In genomic region chr12:62259993-62260732, GRCh38 we compare ENCODE assay signal across 8 cellular contexts. TPM values are rescaled to one million over a fixed set of nuclear protein-coding genes. Genes with fewer than 3 reads are reported as not detected.
DNase-seq lines count a peak whose midpoint lies in the region; ATAC-seq and TF ChIP-seq lines count a peak whose summit lies in the region.

USP15 (plus strand) TSS chr12:62260404; CDS start chr12:62260415, 11 bp downstream.

- peak within 1 kb of the TSS; percentile 87 for H3K4me3 Mint-ChIP-seq in activated CD4-positive, alpha-beta T cell treated with anti-CD3 and anti-CD28 coated beads for 36 hours

- peaks cover 23% of the 10 kb centered on the region for H3K36me3 Mint-ChIP-seq in activated CD4-positive, alpha-beta T cell treated with anti-CD3 and anti-CD28 coated beads for 36 hours (ENCODE audit: low read depth)

- H3K4me1 Mint-ChIP-seq in activated CD4-positive, alpha-beta T cell treated with anti-CD3 and anti-CD28 coated beads for 36 hours = peaks cover 58% of the 10 kb centered on the region

- CTCF ChIA-PET in activated CD4-positive, alpha-beta T cell treated with anti-CD3 and anti-CD28 coated beads for 36 hours (lab: Charles Lee) = interaction anchor here (0.7 to 1.4 kb wide), 6 partner anchors 14 to 175 kb away, joined by 3 to 6 read pairs (median 3); no protein-coding TSS in a partner anchor

- intact Hi-C loops in activated CD4-positive, alpha-beta T cell treated with anti-CD3 and anti-CD28 coated beads for 36 hours (cut with DNase I, micrococcal nuclease) = loop anchor here (1.0 to 10.0 kb wide), 11 partner anchors 31 to 1962 kb away; partner anchors contain the start of genes MON2 (in 2 of the 2) and KICS2 (in 1 of the 2)

- peak within 1 kb of the TSS; percentile 100 for H3K27ac Mint-ChIP-seq in activated CD4-positive, alpha-beta T cell treated with anti-CD3 and anti-CD28 coated beads for 36 hours

- H3K4me3 ChIP-seq in choroid plexus epithelial cell (ENCODE audit: low read depth, low read length) = peak within 1 kb of the TSS; percentile 91

- no peaks in the 10 kb centered on the region for H3K27me3 Mint-ChIP-seq in activated CD4-positive, alpha-beta T cell treated with anti-CD3 and anti-CD28 coated beads for 36 hours

- ATAC-seq in GM19035 (IDR thresholded peaks at IDR 0.05; ENCODE audit: unreplicated experiment) (peak; percentile 79), HG03354 (IDR thresholded peaks at IDR 0.05; ENCODE audit: poor library complexity, severe bottlenecking, unreplicated experiment) (peak; percentile 79)
- ATAC-seq in activated CD4-positive, alpha-beta T cell treated with anti-CD3 and anti-CD28 coated beads for 36 hours = peak; percentile 67

- POLR2A ChIA-PET in activated CD4-positive, alpha-beta T cell treated with anti-CD3 and anti-CD28 coated beads for 36 hours (lab: Charles Lee) = interaction anchor here (0.7 to 0.8 kb wide), 3 partner anchors 47 to 343 kb away, joined by 3 to 5 read pairs (median 3); no protein-coding TSS in a partner anchor

- H3K9me3 Mint-ChIP-seq in activated CD4-positive, alpha-beta T cell treated with anti-CD3 and anti-CD28 coated beads for 36 hours (ENCODE audit: low read depth) = no peaks in the 10 kb centered on the region

- DNase-seq in AML-193 (lab: John Stamatoyannopoulos, UW) (peak; percentile 85 to 88), NCI-H446 treated with DMSO at 0.1 percent for 48 hours (lab: John Stamatoyannopoulos, UW) (peak; percentile 87), choroid plexus epithelial cell (ENCODE audit: low read depth) (peak; percentile 99), kidney glomerular epithelial cell (lab: John Stamatoyannopoulos, UW) (peak; percentile 96)
- DNase-seq in activated CD4-positive, alpha-beta T cell treated with anti-CD3 and anti-CD28 coated beads for 36 hours = peak; percentile 97
- DNase-seq in stimulated activated CD4-positive, alpha-beta T cell treated with anti-CD3 and anti-CD28 coated beads, Interleukin-1b, Interleukin-23, amount 100 ng/mL, for 1 hour (ENCODE audit: low read depth in 2 of 2) = peak; percentile 89 to 91

- TF ChIP-seq CTCF in choroid plexus epithelial cell (conservative IDR thresholded peaks at IDR 0.05; ENCODE audit: low read depth, low read length) = peak; percentile 76

RNA-seq across cellular contexts. Expression of gene USP15, which starts in this region (rescaled TPM):
- 10 to 100 TPM; 87.2 to 98.0 TPM for total RNA-seq in activated CD4-positive, alpha-beta T cell treated with anti-CD3 and anti-CD28 coated beads for 36 hours

Comparison
In these comparisons a context has a peak if more than half of its experiments do, and no peak if none do; other contexts are left out.
1. Peak in every context shown above with its lines: DNase-seq, ATAC-seq and H3K4me3 ChIP-seq.